8 cellular contexts compared by ENCODE assay signal in genomic region chr22:17366830-17367229, GRCh38. TPM values are rescaled to one million over a fixed set of nuclear protein-coding genes. Genes with fewer than 3 reads are reported as not detected.
DNase-seq lines count a peak whose midpoint lies in the region; ATAC-seq and TF ChIP-seq lines count a peak whose summit lies in the region.

No MANE protein-coding gene starts in this region.

- H3K4me1 Mint-ChIP-seq in activated T-cell treated with anti-CD3 and anti-CD28 coated beads, Interleukin-2, amount 50 U/mL, for 72 hours (ENCODE audit: low read depth): peaks cover 35% of the 10 kb centered on the region

- no peaks in the 10 kb centered on the region for H3K9me3 Mint-ChIP-seq in activated T-cell treated with anti-CD3 and anti-CD28 coated beads, Interleukin-2, amount 50 U/mL, for 72 hours

- H3K27ac ChIP-seq in A673 (ENCODE audit: low read depth, low read length, poor library complexity, severe bottlenecking): no peak overlapping the region
- no peak overlapping the region for H3K27ac ChIP-seq in transverse colon

- no peak for TF ChIP-seq POLR2A in transverse colon (IDR thresholded peaks at IDR 0.05)

- H3K27me3 ChIP-seq in A673 (replicated peaks; ENCODE audit: insufficient read depth, low read depth, low read length, poor library complexity) (peaks cover 33% of the 10 kb centered on the region), transverse colon (peaks cover 81% of the 10 kb centered on the region)

- H3K9me3 ChIP-seq in A673 (ENCODE audit: low read depth, low read length, poor library complexity, severe bottlenecking) (no peaks in the 10 kb centered on the region), transverse colon (no peaks in the 10 kb centered on the region)

- in situ Hi-C loops in transverse colon (cut with MboI; ENCODE audit: low pct_ligation_motif_present in 1 of 4, low pct_unique_long_range_greater_than_20kb in 1 of 4, low sequenced_read_pairs in 3 of 4): loop anchor here in 1 of 4 donors (25.0 kb wide), 1 partner anchor 305 kb away; no protein-coding TSS in a partner anchor

- peaks cover 1 to 5% of the 10 kb centered on the region in 2 donors for H3K36me3 Mint-ChIP-seq in activated T-cell treated with anti-CD3 and anti-CD28 coated beads, Interleukin-2, amount 50 U/mL, for 72 hours (ENCODE audit: insufficient read depth in 2 of 2)

- intact Hi-C loops in A673 (cut with micrococcal nuclease; ENCODE audit: unreplicated experiment) (loop anchor here (5.0 kb wide), 3 partner anchors 100 to 150 kb away; partner anchors contain the start of gene ADA2), transverse colon (cut with DNase I; ENCODE audit: low total_unique reads) (no loop called here)

- TF ChIP-seq CTCF in A673 (conservative IDR thresholded peaks at IDR 0.05; ENCODE audit: low read depth, low read length): peak; percentile 57; the same call in 1 of the 2 replicates
- peak; percentile 44 for TF ChIP-seq CTCF in HFF-Myc (IDR thresholded peaks at IDR 0.05; ENCODE audit: low read depth, low read length, missing control alignments)
- no peak for TF ChIP-seq CTCF in transverse colon (IDR thresholded peaks at IDR 0.05)

- peaks cover 48% of the 10 kb centered on the region for H3K27me3 Mint-ChIP-seq in activated T-cell treated with anti-CD3 and anti-CD28 coated beads, Interleukin-2, amount 50 U/mL, for 72 hours (ENCODE audit: low read depth)

- H3K27ac Mint-ChIP-seq in activated T-cell treated with anti-CD3 and anti-CD28 coated beads, Interleukin-2, amount 50 U/mL, for 72 hours: no peak overlapping the region

- peak; percentile 51 to 58 for ATAC-seq in activated T-cell treated with anti-CD3 and anti-CD28 coated beads, Interleukin-2, amount 50 U/mL, for 72 hours (replicated peaks in 1 of 2)
- ATAC-seq in HG02885 (IDR thresholded peaks at IDR 0.05; ENCODE audit: poor library complexity, unreplicated experiment): no peak

- WGBS in transverse colon (ENCODE audit: low coverage in 1 of 2), 2 donors: 6 to 13% methylated on average over 10 to 11 of the region's 11 CpGs

- peak; percentile 70 for DNase-seq in A673 (ENCODE audit: low spot score)
- no peak for DNase-seq in HFF-Myc (ENCODE audit: extremely low read depth, low read depth)
- DNase-seq in activated T-cell treated with anti-CD3 and anti-CD28 coated beads, Interleukin-2, amount 50 U/mL, for 72 hours: peak; percentile 46 to 54
- DNase-seq in islet precursor cell: peak; percentile 90
- DNase-seq in transverse colon: peak; percentile 17
- no peak for DNase-seq in OCI-M1 (lab: John Stamatoyannopoulos, UW)
- DNase-seq in DMS53 treated with DMSO at 0.1 percent for 48 hours (lab: John Stamatoyannopoulos, UW; ENCODE audit: unreplicated experiment): no peak

- BruUV-seq in A673 (replicated peaks; lab: Mats Ljungman, UMichigan): no TSS peak

- no peak overlapping the region for H3K4me3 ChIP-seq in A673 (ENCODE audit: low read depth, low read length, poor library complexity, severe bottlenecking)
- H3K4me3 ChIP-seq in HFF-Myc (replicated peaks; ENCODE audit: low read depth, low read length): no peak overlapping the region
- no peak overlapping the region for H3K4me3 ChIP-seq in transverse colon

- no peak for TF ChIP-seq EP300 in transverse colon (IDR thresholded peaks at IDR 0.05; ENCODE audit: low read depth)

- POLR2A ChIA-PET in A673 (lab: Charles Lee; ENCODE audit: low non-redundant PET): no interaction called here

- CTCF ChIA-PET in A673 (lab: Charles Lee): interaction anchor here (0.5 to 3.9 kb wide), 3 partner anchors 114 to 153 kb away, joined by 3 to 26 read pairs (median 4); no protein-coding TSS in a partner anchor

- H3K36me3 ChIP-seq in A673 (ENCODE audit: insufficient read depth, low read length, poor library complexity, severe bottlenecking) (no peaks in the 10 kb centered on the region), transverse colon (no peaks in the 10 kb centered on the region)

- peak overlapping the region; percentile 10 to 61 for H3K4me3 Mint-ChIP-seq in activated T-cell treated with anti-CD3 and anti-CD28 coated beads, Interleukin-2, amount 50 U/mL, for 72 hours

- H3K4me1 ChIP-seq in A673 (ENCODE audit: insufficient read depth, low read length, poor library complexity, severe bottlenecking): peaks cover 7% of the 10 kb centered on the region
- peaks cover 4 to 25% (median 19%) of the 10 kb centered on the region in 4 donors for H3K4me1 ChIP-seq in transverse colon

RNA-seq across cellular contexts. Expression of gene CECR2, which starts 2.4 kb away (rescaled TPM):
- total RNA-seq in A673 (2021): 4.1 and 6.6 TPM in 2 replicates
- total RNA-seq in activated T-cell treated with anti-CD3 and anti-CD28 coated beads, Interleukin-2, amount 50 U/mL, for 72 hours: under 1 TPM; 0.23 to 0.77 TPM
- total RNA-seq in transverse colon: under 1 TPM in 3 of 4 donors, not detected in 1; 0.14 to 0.64 (median 0.60) TPM

Comparison
In these comparisons a context has a peak if more than half of its experiments do, and no peak if none do; other contexts are left out.
1. DNase-seq: peak in A673 (single experiment), activated T-cell treated with anti-CD3 and anti-CD28 coated beads, Interleukin-2, amount 50 U/mL, for 72 hours (2 of 2), islet precursor cell (single experiment) and transverse colon (single experiment); none in HFF-Myc (single experiment), OCI-M1 (single experiment) and DMS53 treated with DMSO at 0.1 percent for 48 hours (single experiment).
2. CTCF ChIP-seq: peak in A673 (single experiment) and HFF-Myc (single experiment); none in transverse colon (0 of 5).